ENCODE assay signal across 8 cellular contexts in the genomic region with DNA sequence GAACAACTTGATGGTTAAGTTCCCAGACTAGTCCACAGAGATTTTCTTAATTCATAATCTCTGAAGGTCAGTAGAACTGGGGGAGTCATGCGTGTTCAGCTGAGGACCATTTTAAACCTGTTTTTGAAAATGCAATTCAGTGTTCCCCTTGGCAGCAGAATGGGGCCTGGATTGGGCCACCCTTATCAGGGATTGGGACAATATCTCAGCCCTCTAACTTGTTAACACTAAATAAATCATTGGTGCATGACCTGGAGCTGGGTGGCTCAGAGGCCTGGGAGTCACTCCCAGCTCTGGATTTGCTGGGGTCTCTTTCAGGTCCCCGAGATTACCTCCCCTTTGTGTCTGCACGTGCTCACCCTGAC. TPM values are rescaled to one million over a fixed set of nuclear protein-coding genes. Genes with fewer than 3 reads are reported as not detected.
DNase-seq lines count a peak whose midpoint lies in the region; ATAC-seq and TF ChIP-seq lines count a peak whose summit lies in the region.

No MANE protein-coding gene starts in this region.

- H3K27me3 Mint-ChIP-seq in effector memory CD8-positive, alpha-beta T cell = no peaks in the 10 kb centered on the region
- peaks cover 2% of the 10 kb centered on the region for H3K27me3 Mint-ChIP-seq in neural progenitor cell (ENCODE audit: insufficient read depth, low read depth)

- H3K79me2 ChIP-seq in neural progenitor cell (ENCODE audit: low read depth) = peaks cover 100% of the 10 kb centered on the region

- peaks cover 28% of the 10 kb centered on the region for H3F3A ChIP-seq in neural progenitor cell (ENCODE audit: low read depth)

- peak overlapping the region; percentile 88 for H3K27ac ChIP-seq in AG04450 (ENCODE audit: low read depth, low read length)
- H3K27ac ChIP-seq in KOPT-K1 (ENCODE audit: low read depth, low read length, poor library complexity, severe bottlenecking) = peak overlapping the region; percentile 74
- H3K27ac ChIP-seq in neural progenitor cell = peak overlapping the region; percentile 75

- POLR2A ChIA-PET in AG04450 (lab: Yijun Ruan, JAX) = interaction anchor here (1.0 kb wide), 1 partner anchor 26 kb away, joined by 3 read pairs; no protein-coding TSS in a partner anchor

- no peak for ATAC-seq in effector memory CD8-positive, alpha-beta T cell (replicated peaks)

- TF ChIP-seq CTCF in AG04450 (IDR thresholded peaks at IDR 0.05; ENCODE audit: low read depth, low read length) (no peak), neural progenitor cell (IDR thresholded peaks at IDR 0.05) (no peak)

- peak overlapping the region; percentile 68 to 89 for H3K27ac Mint-ChIP-seq in effector memory CD8-positive, alpha-beta T cell
- H3K27ac Mint-ChIP-seq in neural progenitor cell = peak overlapping the region; percentile 89

- H3K36me3 ChIP-seq in KOPT-K1 (ENCODE audit: insufficient read depth, low read length) (peaks cover 85% of the 10 kb centered on the region), neural progenitor cell (no peaks in the 10 kb centered on the region)

- no peaks in the 10 kb centered on the region for H3K9me3 ChIP-seq in AG04450 (ENCODE audit: control insufficient read depth, insufficient read depth, low read length)
- no peaks in the 10 kb centered on the region for H3K9me3 ChIP-seq in KOPT-K1 (ENCODE audit: insufficient read depth, low read length, poor library complexity, severe bottlenecking)
- no peaks in the 10 kb centered on the region for H3K9me3 ChIP-seq in neural progenitor cell (ENCODE audit: low read depth)

- peaks cover 21% of the 10 kb centered on the region for H3K36me3 Mint-ChIP-seq in effector memory CD8-positive, alpha-beta T cell (ENCODE audit: insufficient read depth)
- H3K36me3 Mint-ChIP-seq in neural progenitor cell = peaks cover 47% of the 10 kb centered on the region

- H4K20me1 ChIP-seq in neural progenitor cell (ENCODE audit: low read depth) = peaks cover 37% of the 10 kb centered on the region

- H3K4me2 ChIP-seq in neural progenitor cell = peak overlapping the region; percentile 64

- H3K4me1 ChIP-seq in neural progenitor cell = peaks cover 55% of the 10 kb centered on the region

- H3K27me3 ChIP-seq in AG04450 (ENCODE audit: control insufficient read depth, insufficient read depth, low read length) (no peaks in the 10 kb centered on the region), neural progenitor cell (no peaks in the 10 kb centered on the region)

- no peak overlapping the region for H3K4me3 Mint-ChIP-seq in effector memory CD8-positive, alpha-beta T cell
- peak overlapping the region; percentile 78 for H3K4me3 Mint-ChIP-seq in neural progenitor cell

- peaks cover 52 to 84% of the 10 kb centered on the region in 2 donors for H3K4me1 Mint-ChIP-seq in effector memory CD8-positive, alpha-beta T cell (ENCODE audit: low read depth in 2 of 2)
- H3K4me1 Mint-ChIP-seq in neural progenitor cell = peaks cover 70% of the 10 kb centered on the region

- no peaks in the 10 kb centered on the region for H3K9me3 Mint-ChIP-seq in effector memory CD8-positive, alpha-beta T cell
- peaks cover 22% of the 10 kb centered on the region for H3K9me3 Mint-ChIP-seq in neural progenitor cell

- CTCF ChIA-PET in AG04450 (lab: Charles Lee) = interaction anchor here (0.8 to 2.0 kb wide), 9 partner anchors 9 to 204 kb away, joined by 3 to 9 read pairs (median 4); no protein-coding TSS in a partner anchor

- no peak overlapping the region for H2AFZ ChIP-seq in neural progenitor cell (replicated peaks)

- H3K9ac ChIP-seq in neural progenitor cell = no peak overlapping the region

- no peak for DNase-seq in AG04450 (ENCODE audit: low read depth, low spot score)
- DNase-seq in effector memory CD8-positive, alpha-beta T cell = no peak
- DNase-seq in neural progenitor cell (ENCODE audit: low spot score) = no peak
- DNase-seq in NCI-H2107 treated with DMSO at 0.1 percent for 48 hours (lab: John Stamatoyannopoulos, UW; ENCODE audit: unreplicated experiment) = no peak
- no peak for DNase-seq in NCI-H524 treated with DMSO at 0.1 percent for 48 hours (lab: John Stamatoyannopoulos, UW)
- no peak for DNase-seq in epidermal melanocyte (ENCODE audit: insufficient read length, low spot score)
- DNase-seq in COLO829 (ENCODE audit: low spot score) = no peak

- H3K4me3 ChIP-seq in AG04450 (ENCODE audit: low read depth, low read length) = no peak overlapping the region
- H3K4me3 ChIP-seq in neural progenitor cell = no peak overlapping the region

RNA-seq across cellular contexts. Expression of gene MRPS6, which starts 55.3 kb away (rescaled TPM):
- 31.4 and 35.8 TPM in 2 replicates for polyA plus RNA-seq in AG04450 (2011; rRNA removed)
- polyA minus RNA-seq in AG04450 (2011; rRNA and poly(A)+ RNA removed) = 10.4 and 14.3 TPM in 2 replicates
- 67.5 and 108 TPM in 2 replicates for total RNA-seq in neural progenitor cell (ENCODE audit: low replicate concordance)

RNA-seq across cellular contexts. Expression of gene SLC5A3, which starts 55.3 kb away (rescaled TPM):
- polyA plus RNA-seq in AG04450 (2011; rRNA removed) = 7.1 and 9.5 TPM in 2 replicates
- polyA minus RNA-seq in AG04450 (2011; rRNA and poly(A)+ RNA removed) = 18.4 and 30.6 TPM in 2 replicates
- total RNA-seq in neural progenitor cell (ENCODE audit: low replicate concordance) = 31.8 and 44.3 TPM in 2 replicates
